ENCODE assay signal across 28 cellular contexts in the genomic region with DNA sequence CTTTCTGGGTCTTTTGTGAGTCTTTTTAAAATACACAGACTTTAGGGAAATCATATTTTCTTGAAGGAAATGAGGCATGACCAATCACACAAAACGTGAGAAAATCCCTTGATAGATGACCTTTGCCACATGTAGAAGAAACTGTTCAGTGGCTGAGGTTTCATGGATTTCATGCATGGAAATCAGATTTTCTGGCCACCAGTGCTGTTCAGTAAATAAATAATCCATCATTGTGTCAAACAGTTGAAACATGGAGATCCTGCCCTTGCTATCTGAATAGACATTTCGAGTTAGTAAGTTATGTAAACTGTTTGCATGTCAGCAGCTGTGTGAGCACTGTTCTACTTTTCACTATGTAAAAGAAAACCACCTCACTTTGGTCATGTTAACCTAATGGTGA.
"Had no signal": no experiment of that assay in that cellular context is flagged by ENCODE, and none has a peak within 500 bp of the region (broad histone marks: within the 10 kb centered on the region; RNA-seq: fewer than 3 reads in every experiment).

No MANE protein-coding gene starts in this region.

- DNase-seq: activated B cell treated with CpG ODN at 0.5 μM for 24 hours; activated CD4-positive, alpha-beta memory T cell treated with anti-CD3 and anti-CD28 coated beads for 36 hours; activated CD4-positive, alpha-beta T cell treated with anti-CD3 and anti-CD28 coated beads for 4 hours; activated CD4-positive, alpha-beta T cell treated with anti-CD3 and anti-CD28 coated beads, Interleukin-2, amount 50 U/mL, for 1 hour; activated CD4-positive, CD25-positive, alpha-beta regulatory T cell treated with anti-CD3 and anti-CD28 coated beads, Interleukin-2, amount 50 U/mL, for 72 hours; activated CD8-positive, alpha-beta memory T cell treated with anti-CD3 and anti-CD28 coated beads, Interleukin-2, amount 50 U/mL, for 4 hours; activated effector memory CD4-positive, alpha-beta T cell treated with Interleukin-2 at 50 U/mL for 16 hours; activated naive CD4-positive, alpha-beta T cell treated with anti-CD3 and anti-CD28 coated beads, Interleukin-2, amount 10 ng/mL, durations not matched to agents 7 days and 5 days; activated naive CD8-positive, alpha-beta T cell treated with anti-CD3 and anti-CD28 coated beads for 36 hours; activated T-cell treated with anti-CD3 and anti-CD28 coated beads, Interleukin-2, amount 50 U/mL, for 48 hours; amniotic stem cell; aorta; NCI-H1092 treated with DMSO at 0.1 percent for 48 hours; NCI-H1694; NCI-H1930; NCI-H2081 treated with DMSO at 0.1 percent for 48 hours; NCI-H226; NCI-H510A; NCI-H748 treated with DMSO at 0.1 percent for 48 hours; SIG-M5; SW 1271; T-helper 1 cell; T-helper 2 cell; T-helper 9 cell had no signal

- H3K27me3 ChIP-seq: cardiac muscle cell had no signal

- H3K4me3 ChIP-seq: cardiac muscle cell, K562 had no signal

- H3K27ac ChIP-seq: cardiac muscle cell, VCaP had no signal

- H3K36me3 ChIP-seq: cardiac muscle cell had no signal

- ATAC-seq: K562, Panc1 had no signal
